Comparison of ENCODE assay signal across 8 cellular contexts in the genomic region with DNA sequence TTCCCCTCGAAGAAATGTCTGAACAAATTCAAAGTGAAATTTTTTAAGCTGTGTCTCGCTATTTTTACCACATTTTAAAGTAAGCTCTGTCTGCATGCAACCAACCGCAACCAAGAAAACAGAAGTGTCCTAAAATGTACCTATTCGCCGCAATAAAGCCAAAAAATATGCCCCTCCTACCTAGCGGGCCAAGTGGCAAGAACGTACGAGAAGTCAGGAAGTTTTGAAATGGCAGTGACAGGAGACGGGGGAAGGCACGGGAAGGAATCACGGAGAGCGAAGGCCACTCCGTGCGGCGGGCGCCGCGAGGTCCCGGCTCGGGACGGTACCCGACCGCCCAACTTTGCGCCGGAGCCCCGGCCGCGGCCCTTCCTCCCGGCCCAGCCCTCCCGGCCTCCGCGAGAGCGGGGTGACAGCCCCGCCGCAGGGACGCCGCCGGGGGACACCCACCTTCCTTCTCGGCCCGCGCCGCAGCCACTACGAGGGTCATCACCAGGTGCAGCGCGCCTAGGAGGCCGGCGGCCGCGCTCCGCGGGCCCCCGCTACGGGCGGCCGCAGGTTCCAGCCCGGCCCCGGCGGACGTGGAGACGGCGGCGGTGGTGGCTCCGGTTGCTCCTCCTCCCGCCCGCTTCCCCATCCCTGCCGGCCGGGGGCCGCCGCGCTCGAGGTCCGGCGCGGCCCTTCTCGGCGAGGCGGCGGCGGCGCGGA. TPM values are rescaled to one million over a fixed set of nuclear protein-coding genes. Genes with fewer than 3 reads are reported as not detected.
A peak's percentile ranks its signal among the peaks of the same experiment; 100 is the strongest.
DNase-seq lines count a peak whose midpoint lies in the region; ATAC-seq, FAIRE-seq and TF ChIP-seq lines count a peak whose summit lies in the region.

No MANE protein-coding gene starts in this region.

- peak overlapping the region; percentile 88 for H3K9ac ChIP-seq in astrocyte (ENCODE audit: low read length)

- intact Hi-C loops in spleen (cut with DNase I; ENCODE audit: low total_unique reads) = no loop called here

- no peak for TF ChIP-seq CTCF in astrocyte (IDR thresholded peaks at IDR 0.05; ENCODE audit: insufficient read depth, low read depth, low read length)
- no peak for TF ChIP-seq CTCF in spleen (IDR thresholded peaks at IDR 0.05 in 8 of 11, conservative IDR thresholded peaks at IDR 0.05 in 3 of 11)

- no peaks in the 10 kb centered on the region for H3K36me3 Mint-ChIP-seq in T-helper 17 cell (ENCODE audit: low read depth)
- H3K36me3 Mint-ChIP-seq in astrocyte (ENCODE audit: low read depth, unreplicated experiment) = no peaks in the 10 kb centered on the region

- WGBS in spleen, 5 donors = 0% methylated on average over 29 to 81 of the region's 81 CpGs

- FAIRE-seq in astrocyte (lab: Jason Lieb, UNC) = no peak

- H3K9me3 ChIP-seq in T-helper 17 cell (ENCODE audit: control insufficient read depth, low read length, poor library complexity, severe bottlenecking) (no peaks in the 10 kb centered on the region), astrocyte (ENCODE audit: insufficient read depth, low read depth, low read length) (no peaks in the 10 kb centered on the region), iPS-18c (ENCODE audit: control insufficient read depth, insufficient read depth, low read length) (no peaks in the 10 kb centered on the region), spleen (no peaks in the 10 kb centered on the region)

- peak overlapping the region; percentile 93 for H3K27ac Mint-ChIP-seq in T-helper 17 cell
- peak overlapping the region; percentile 90 for H3K27ac Mint-ChIP-seq in astrocyte (ENCODE audit: unreplicated experiment)

- H3K4me1 Mint-ChIP-seq in T-helper 17 cell (peaks cover 31% of the 10 kb centered on the region), astrocyte (ENCODE audit: low read depth, unreplicated experiment) (peaks cover 16% of the 10 kb centered on the region)

- H3K79me2 ChIP-seq in astrocyte (ENCODE audit: insufficient read depth, low read length) = peaks cover 51% of the 10 kb centered on the region

- no peaks in the 10 kb centered on the region for H3K27me3 Mint-ChIP-seq in T-helper 17 cell
- peaks cover 9% of the 10 kb centered on the region for H3K27me3 Mint-ChIP-seq in astrocyte (ENCODE audit: low read depth, unreplicated experiment)

- peak overlapping the region; percentile 92 for H3K4me3 Mint-ChIP-seq in T-helper 17 cell
- peak overlapping the region; percentile 95 for H3K4me3 Mint-ChIP-seq in astrocyte (ENCODE audit: unreplicated experiment)

- H3K36me3 ChIP-seq in astrocyte (ENCODE audit: insufficient read depth, low read length) (no peaks in the 10 kb centered on the region), spleen (no peaks in the 10 kb centered on the region)

- peak overlapping the region; percentile 97 for H2AFZ ChIP-seq in astrocyte (ENCODE audit: low read depth, low read length)

- H3K4me2 ChIP-seq in astrocyte (ENCODE audit: low read length) = peak overlapping the region; percentile 83

- H4K20me1 ChIP-seq in astrocyte (ENCODE audit: insufficient read depth, low read length) = peaks cover 41% of the 10 kb centered on the region

- H3K9me3 Mint-ChIP-seq in astrocyte (ENCODE audit: unreplicated experiment) = no peaks in the 10 kb centered on the region

- H3K4me1 ChIP-seq in astrocyte (ENCODE audit: insufficient read depth, low read length) (peaks cover 9% of the 10 kb centered on the region), spleen (peaks cover 29 to 55% (median 54%) of the 10 kb centered on the region in 6 donors)

- H3K27me3 ChIP-seq in astrocyte (ENCODE audit: insufficient read depth, low read length) (no peaks in the 10 kb centered on the region), spleen (replicated peaks in 1 of 7) (no peaks in the 10 kb centered on the region)

- H3K27ac ChIP-seq in astrocyte (ENCODE audit: low read depth, low read length) (peak overlapping the region; percentile 98), spleen (peak overlapping the region; percentile 96 to 99 (median 98))

- DNase-seq in EH (ENCODE audit: low read depth) (peak; percentile 55), HuH-7 (ENCODE audit: low spot score) (peak; percentile 58), T-helper 17 cell (peak; percentile 22 to 41 (median 37)), astrocyte (ENCODE audit: low read depth) (peak; percentile 33), spleen (peak; percentile 93), cerebellum (ENCODE audit: low spot score) (no peak)

- peak in 1 of 3 donors; percentile 47 for TF ChIP-seq POLR2A in spleen (IDR thresholded peaks at IDR 0.05)

- ATAC-seq in GM21526 (IDR thresholded peaks at IDR 0.05; ENCODE audit: low FRiP score, unreplicated experiment) = peak; percentile 35
- peak; percentile 23 for ATAC-seq in T-helper 17 cell

- peak overlapping the region; percentile 80 for H3K4me3 ChIP-seq in astrocyte (ENCODE audit: insufficient read depth, low read depth, low read length)
- H3K4me3 ChIP-seq in iPS-18c (ENCODE audit: insufficient read depth, low read depth, low read length) = peak overlapping the region; percentile 76
- peak overlapping the region; percentile 79 to 96 (median 86) for H3K4me3 ChIP-seq in spleen

RNA-seq across cellular contexts. Expression of a gene that starts 0.6 kb away (rescaled TPM):
- total RNA-seq in T-helper 17 cell (10 to 100 TPM; 41.0 to 43.2 TPM), astrocyte (32.8 and 35.3 TPM in 2 replicates), spleen (10 to 100 TPM; 54.6 to 74.0 (median 64.8) TPM), cerebellum (41.6 TPM)
- 10 to 100 TPM in 2 of 3 donors, 1 to 10 TPM in 1; 9.2 to 15.2 (median 12.3) TPM for polyA plus RNA-seq in spleen
